In genomic region chr4:39353478-39354177, GRCh38 we compare ENCODE assay signal across 7 cellular contexts. TPM values are rescaled to one million over a fixed set of nuclear protein-coding genes. Genes with fewer than 3 reads are reported as not detected.
DNase-seq lines count a peak whose midpoint lies in the region; ATAC-seq and TF ChIP-seq lines count a peak whose summit lies in the region.

No MANE protein-coding gene starts in this region.

- no peak for TF ChIP-seq CTCF in HEK293 (tag by site-specific recombination; IDR thresholded peaks at IDR 0.05)
- no peak for TF ChIP-seq CTCF in ascending aorta (IDR thresholded peaks at IDR 0.05)

- H3K36me3 ChIP-seq in HEK293 (ENCODE audit: control insufficient read depth in 2 of 2, insufficient read depth in 1 of 2, low read length in 2 of 2) (peaks cover 7 to 25% of the 10 kb centered on the region in 2 experiments), ascending aorta (peaks cover 13 to 27% of the 10 kb centered on the region in 2 donors)

- CTCF ChIA-PET in HEK293 (lab: Yijun Ruan, JAX) (interaction anchor here (0.8 kb wide), 1 partner anchor 68 kb away, joined by 3 read pairs; no protein-coding TSS in a partner anchor), HEK293T (lab: Yijun Ruan, JAX) (no interaction called here)

- peak overlapping the region; percentile 97 for H3K27ac Mint-ChIP-seq in stimulated activated naive CD8-positive, alpha-beta T cell treated with anti-CD3 and anti-CD28 coated beads, Interleukin-15, Interleukin-2, amounts not matched to agents 100 ng/mL and 50 ng/mL, for 24 hours

- no peak overlapping the region; the same call in 1 of the 2 replicates for H3K4me3 ChIP-seq in HEK293 (ENCODE audit: low read depth, low read length)
- H3K4me3 ChIP-seq in ascending aorta, result peak overlapping the region; percentile 49 to 53

- no peaks in the 10 kb centered on the region for H3K27me3 Mint-ChIP-seq in stimulated activated naive CD8-positive, alpha-beta T cell treated with anti-CD3 and anti-CD28 coated beads, Interleukin-15, Interleukin-2, amounts not matched to agents 100 ng/mL and 50 ng/mL, for 24 hours

- peak overlapping the region; percentile 81 for H3K4me3 Mint-ChIP-seq in stimulated activated naive CD8-positive, alpha-beta T cell treated with anti-CD3 and anti-CD28 coated beads, Interleukin-15, Interleukin-2, amounts not matched to agents 100 ng/mL and 50 ng/mL, for 24 hours

- POLR2A ChIA-PET in HEK293 (lab: Yijun Ruan, JAX) (no interaction called here), HEK293T (lab: Yijun Ruan, JAX) (interaction anchor here (0.8 kb wide), 1 partner anchor 105 kb away, joined by 5 read pairs; the partner anchor contains the start of genes LIAS and RPL9)

- H3K4me1 ChIP-seq in HEK293 (ENCODE audit: control insufficient read depth, insufficient read depth, low read length) (no peaks in the 10 kb centered on the region), ascending aorta (peaks cover 0 to 3% of the 10 kb centered on the region in 2 donors)

- H3K27ac ChIP-seq in HEK293 (ENCODE audit: extremely low read depth, low read depth, low read length), result peak overlapping the region; percentile 17; the same call in 1 of the 2 replicates
- peak overlapping the region; percentile 64 to 74 for H3K27ac ChIP-seq in ascending aorta

- H3K4me1 Mint-ChIP-seq in stimulated activated naive CD8-positive, alpha-beta T cell treated with anti-CD3 and anti-CD28 coated beads, Interleukin-15, Interleukin-2, amounts not matched to agents 100 ng/mL and 50 ng/mL, for 24 hours (ENCODE audit: low read depth), result peaks cover 95% of the 10 kb centered on the region

- peaks cover 52% of the 10 kb centered on the region for H3K36me3 Mint-ChIP-seq in stimulated activated naive CD8-positive, alpha-beta T cell treated with anti-CD3 and anti-CD28 coated beads, Interleukin-15, Interleukin-2, amounts not matched to agents 100 ng/mL and 50 ng/mL, for 24 hours (ENCODE audit: low read depth)

- ATAC-seq in GM18508 (IDR thresholded peaks at IDR 0.05; ENCODE audit: insufficient read depth, unreplicated experiment), result peak; percentile 59

- intact Hi-C loops in ascending aorta (cut with DNase I), result no loop called here

- H3K9me3 Mint-ChIP-seq in stimulated activated naive CD8-positive, alpha-beta T cell treated with anti-CD3 and anti-CD28 coated beads, Interleukin-15, Interleukin-2, amounts not matched to agents 100 ng/mL and 50 ng/mL, for 24 hours, result peaks cover 3% of the 10 kb centered on the region

- H3K9me3 ChIP-seq in HEK293 (ENCODE audit: control insufficient read depth, insufficient read depth, low read depth, low read length) (no peaks in the 10 kb centered on the region), ascending aorta (peaks cover 0 to 8% of the 10 kb centered on the region in 2 donors)

- DNase-seq in NAMALWA (ENCODE audit: low spot score) (peak; percentile 73), ascending aorta (ENCODE audit: low spot score in 2 of 2) (no peak), iris pigment epithelial cell (ENCODE audit: low read depth) (peak; percentile 73), HEK293T (ENCODE audit: extremely low spot score) (no peak)

- H3K27me3 ChIP-seq in ascending aorta, result no peaks in the 10 kb centered on the region

TF ChIP-seq in HEK293, 187 proteins besides CTCF, POLR2A, EP300 and RAD21 (continues in another document):
- TF ChIP-seq ZBTB8A (tag by site-specific recombination; IDR thresholded peaks at IDR 0.05) (no peak), ATF2 (tag by site-specific recombination; IDR thresholded peaks at IDR 0.05; ENCODE audit: low read depth) (no peak), ZNF394 (tag by site-specific recombination; IDR thresholded peaks at IDR 0.05; ENCODE audit: borderline replicate concordance) (0 out of 2 replicates have a peak, but pooled peaks have one; percentile 10), ZNF510 (tag by site-specific recombination; IDR thresholded peaks at IDR 0.05; ENCODE audit: insufficient replicate concordance) (no peak), SP7 (tag by site-specific recombination; IDR thresholded peaks at IDR 0.05) (peak; percentile 96), ZNF843 (tag by site-specific recombination; IDR thresholded peaks at IDR 0.05) (peak; percentile 57), ZNF433 (tag by site-specific recombination; IDR thresholded peaks at IDR 0.05; ENCODE audit: low read depth) (no peak), ZNF138 (tag by site-specific recombination; IDR thresholded peaks at IDR 0.05; ENCODE audit: borderline replicate concordance) (no peak)
- TF ChIP-seq, protein P1, sequence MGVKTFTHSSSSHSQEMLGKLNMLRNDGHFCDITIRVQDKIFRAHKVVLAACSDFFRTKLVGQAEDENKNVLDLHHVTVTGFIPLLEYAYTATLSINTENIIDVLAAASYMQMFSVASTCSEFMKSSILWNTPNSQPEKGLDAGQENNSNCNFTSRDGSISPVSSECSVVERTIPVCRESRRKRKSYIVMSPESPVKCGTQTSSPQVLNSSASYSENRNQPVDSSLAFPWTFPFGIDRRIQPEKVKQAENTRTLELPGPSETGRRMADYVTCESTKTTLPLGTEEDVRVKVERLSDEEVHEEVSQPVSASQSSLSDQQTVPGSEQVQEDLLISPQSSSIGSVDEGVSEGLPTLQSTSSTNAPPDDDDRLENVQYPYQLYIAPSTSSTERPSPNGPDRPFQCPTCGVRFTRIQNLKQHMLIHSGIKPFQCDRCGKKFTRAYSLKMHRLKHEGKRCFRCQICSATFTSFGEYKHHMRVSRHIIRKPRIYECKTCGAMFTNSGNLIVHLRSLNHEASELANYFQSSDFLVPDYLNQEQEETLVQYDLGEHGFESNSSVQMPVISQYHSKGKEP (tag by site-specific recombination; IDR thresholded peaks at IDR 0.05), result 0 out of 2 replicates have a peak, but pooled peaks have one; percentile 4

TF ChIP-seq in HEK293T, 16 proteins besides CTCF, POLR2A, EP300 and RAD21:
- TF ChIP-seq LEF1 (IDR thresholded peaks at IDR 0.05; ENCODE audit: borderline replicate concordance) (no peak), TARDBP (IDR thresholded peaks at IDR 0.05) (no peak), CTBP1 (IDR thresholded peaks at IDR 0.05; ENCODE audit: borderline replicate concordance) (no peak), HDGF (IDR thresholded peaks at IDR 0.05; ENCODE audit: borderline replicate concordance) (no peak)
- TF ChIP-seq, protein P2, sequence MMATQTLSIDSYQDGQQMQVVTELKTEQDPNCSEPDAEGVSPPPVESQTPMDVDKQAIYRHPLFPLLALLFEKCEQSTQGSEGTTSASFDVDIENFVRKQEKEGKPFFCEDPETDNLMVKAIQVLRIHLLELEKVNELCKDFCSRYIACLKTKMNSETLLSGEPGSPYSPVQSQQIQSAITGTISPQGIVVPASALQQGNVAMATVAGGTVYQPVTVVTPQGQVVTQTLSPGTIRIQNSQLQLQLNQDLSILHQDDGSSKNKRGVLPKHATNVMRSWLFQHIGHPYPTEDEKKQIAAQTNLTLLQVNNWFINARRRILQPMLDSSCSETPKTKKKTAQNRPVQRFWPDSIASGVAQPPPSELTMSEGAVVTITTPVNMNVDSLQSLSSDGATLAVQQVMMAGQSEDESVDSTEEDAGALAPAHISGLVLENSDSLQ (IDR thresholded peaks at IDR 0.05), result no peak

RNA-seq across cellular contexts. Expression of gene RFC1, which starts 12.5 kb away (rescaled TPM):
- 39.5 TPM for total RNA-seq in ascending aorta

RNA-seq across cellular contexts. Expression of gene KLB, which starts 53.1 kb away (rescaled TPM):
- not detected for total RNA-seq in ascending aorta

Comparison
In these comparisons a context has a peak if more than half of its experiments do, and no peak if none do; other contexts are left out.
1. DNase-seq: peak in NAMALWA (single experiment) and iris pigment epithelial cell (single experiment); none in ascending aorta (0 of 2) and HEK293T (single experiment).